21 cellular contexts compared by ENCODE assay signal in genomic region chr18:36737321-36737720, GRCh38.
"Had no signal": no experiment of that assay in that cellular context is flagged by ENCODE, and none has a peak within 500 bp of the region (broad histone marks: within the 10 kb centered on the region; RNA-seq: fewer than 3 reads in every experiment).

No MANE protein-coding gene starts in this region.

- H3K27me3 ChIP-seq: MG63 had no signal

- H3K4me3 ChIP-seq: MG63 had no signal

- ATAC-seq: T-cell had no signal

- H3K9me3 ChIP-seq: MG63, SK-N-SH had no signal

- DNase-seq: KBM-7, MG63, NCI-H1092, NCI-H1105 treated with DMSO at 0.1 percent for 48 hours, NCI-H1417 treated with DMSO at 0.1 percent for 48 hours, NCI-H146, NCI-H1694 treated with DMSO at 0.1 percent for 48 hours, NCI-H1930, NCI-H2081, NCI-H2107, NCI-H2227 treated with DMSO at 0.1 percent for 48 hours, NCI-H446, NCI-H510A, NCI-H524 treated with DMSO at 0.1 percent for 48 hours, NCI-H69, NCI-H774, SHP77, SK-N-SH, SW 1271, T-cell had no signal

- H3K27ac ChIP-seq: RWPE1 had no signal

- H3K4me2 ChIP-seq: SK-N-SH had no signal

- H3K36me3 ChIP-seq: MG63 had no signal
